34 cellular contexts compared by ENCODE assay signal in the genomic region with DNA sequence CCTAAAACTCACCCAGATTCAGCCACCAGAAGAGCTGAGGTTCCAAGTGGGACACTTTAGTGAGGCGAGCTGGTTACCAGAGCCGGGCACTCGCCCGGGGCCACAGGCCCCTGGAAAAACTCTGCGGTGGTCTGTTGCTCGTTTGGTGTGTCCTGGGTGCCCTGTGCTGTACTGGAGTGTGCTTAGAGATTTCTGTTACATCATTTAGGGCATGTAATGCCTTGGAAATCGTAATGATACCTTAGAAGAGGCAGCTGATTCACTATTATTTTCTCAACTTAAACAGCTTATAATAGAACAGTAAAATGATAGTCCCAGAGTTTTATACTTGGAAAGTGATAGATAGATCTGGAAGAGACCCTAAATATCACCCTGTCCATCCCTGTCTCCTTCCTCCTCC. TPM values are rescaled to one million over a fixed set of nuclear protein-coding genes. Genes with fewer than 3 reads are reported as not detected.
"Had no signal": no experiment of that assay in that cellular context is flagged by ENCODE, and none has a peak within 500 bp of the region (broad histone marks: within the 10 kb centered on the region; RNA-seq: fewer than 3 reads in every experiment).

No MANE protein-coding gene starts in this region.

- H3K4me3 ChIP-seq: heart left ventricle, left ventricle myocardium inferior, lung, right atrium auricular region, right lobe of liver, smooth muscle cell, testis, thyroid gland, transverse colon, upper lobe of right lung had no signal

- H3K27me3 ChIP-seq: heart left ventricle, right atrium auricular region, right lobe of liver, testis, thyroid gland, transverse colon, upper lobe of right lung had no signal

- H3K4me1 Mint-ChIP-seq: immature natural killer cell; mesothelial cell of epicardium; naive thymus-derived CD4-positive, alpha-beta T cell; neural crest cell; stimulated activated memory B cell treated with anti-CD40 and anti-IgM and Interleukin-4, amounts not matched to agents 10 μg/mL and 1 μg/mL and 100 μg/mL, for 72 hours; stimulated activated naive CD8-positive, alpha-beta T cell treated with anti-CD3 and anti-CD28 coated beads, Interleukin-15, amount 100 ng/mL, for 72 hours had no signal

- H3K36me3 Mint-ChIP-seq: immature natural killer cell; naive thymus-derived CD4-positive, alpha-beta T cell; natural killer cell treated with Interleukin-12 subunit alpha and Interleukin-12 subunit beta and Interleukin-15 and Interleukin-18, amount 100 ng/mL, for 72 hours; stimulated activated memory B cell treated with anti-CD40 and anti-IgM and Interleukin-4, amounts not matched to agents 10 μg/mL and 1 μg/mL and 100 μg/mL, for 72 hours had no signal

- FAIRE-seq: islet of Langerhans, kidney, urothelium cell line had no signal

- H3K4me3 Mint-ChIP-seq: immature natural killer cell; mesothelial cell of epicardium; naive thymus-derived CD4-positive, alpha-beta T cell; natural killer cell treated with Interleukin-12 subunit alpha and Interleukin-12 subunit beta and Interleukin-15 and Interleukin-18, amount 100 ng/mL, for 72 hours; neural crest cell; stimulated activated memory B cell treated with anti-CD40 and anti-IgM and Interleukin-4, amounts not matched to agents 10 μg/mL and 1 μg/mL and 100 μg/mL, for 72 hours; stimulated activated naive CD8-positive, alpha-beta T cell treated with anti-CD3 and anti-CD28 coated beads, Interleukin-15, amount 100 ng/mL, for 72 hours had no signal

- DNase-seq: heart left ventricle; hypothalamus; immature natural killer cell; kidney; left colon; left ventricle myocardium inferior; mesendoderm; naive thymus-derived CD4-positive, alpha-beta T cell; nucleus accumbens; right lobe of liver; stimulated activated CD4-positive, alpha-beta T cell treated with anti-CD3 and anti-CD28 coated beads, Interleukin-1b, Interleukin-23, amount 100 ng/mL, for 48 hours; stimulated activated CD4-positive, alpha-beta T cell treated with anti-CD3 and anti-CD28 coated beads, Interleukin-2, amount 100 ng/mL, for 48 hours; stimulated activated CD4-positive, alpha-beta T cell treated with anti-CD3 and anti-CD28 coated beads, Interleukin-4, amount 100 ng/mL, for 4 hours; stimulated activated CD8-positive, alpha-beta memory T cell treated with anti-CD3 and anti-CD28 coated beads, Interleukin-4, amount 100 ng/mL, for 48 hours; stimulated activated naive CD4-positive, alpha-beta T cell treated with Interleukin-2 at 50 U/mL for 16 hours; stimulated activated naive CD8-positive, alpha-beta T cell treated with anti-CD3 and anti-CD28 coated beads, Interleukin-15, amount 100 ng/mL, for 72 hours; testis; thyroid gland; transverse colon; upper lobe of right lung had no signal

- H3K9me3 ChIP-seq: heart left ventricle, left ventricle myocardium inferior, right atrium auricular region, right lobe of liver, testis, thyroid gland, transverse colon, upper lobe of right lung had no signal

- H3K9me3 Mint-ChIP-seq: immature natural killer cell; mesothelial cell of epicardium; naive thymus-derived CD4-positive, alpha-beta T cell; natural killer cell treated with Interleukin-12 subunit alpha and Interleukin-12 subunit beta and Interleukin-15 and Interleukin-18, amount 100 ng/mL, for 72 hours; neural crest cell; stimulated activated memory B cell treated with anti-CD40 and anti-IgM and Interleukin-4, amounts not matched to agents 10 μg/mL and 1 μg/mL and 100 μg/mL, for 72 hours; stimulated activated naive CD8-positive, alpha-beta T cell treated with anti-CD3 and anti-CD28 coated beads, Interleukin-15, amount 100 ng/mL, for 72 hours had no signal

- H3K4me1 ChIP-seq: parathyroid adenoma, right lobe of liver, testis, thyroid gland, transverse colon, upper lobe of right lung had no signal

- H3K27ac ChIP-seq: heart left ventricle, left ventricle myocardium inferior, parathyroid adenoma, right atrium auricular region, right lobe of liver, testis, thyroid gland, transverse colon, upper lobe of right lung had no signal

- H3K27ac Mint-ChIP-seq: immature natural killer cell; mesothelial cell of epicardium; naive thymus-derived CD4-positive, alpha-beta T cell; natural killer cell treated with Interleukin-12 subunit alpha and Interleukin-12 subunit beta and Interleukin-15 and Interleukin-18, amount 100 ng/mL, for 72 hours; stimulated activated memory B cell treated with anti-CD40 and anti-IgM and Interleukin-4, amounts not matched to agents 10 μg/mL and 1 μg/mL and 100 μg/mL, for 72 hours; stimulated activated naive CD8-positive, alpha-beta T cell treated with anti-CD3 and anti-CD28 coated beads, Interleukin-15, amount 100 ng/mL, for 72 hours had no signal

- ATAC-seq: left colon; naive thymus-derived CD4-positive, alpha-beta T cell; natural killer cell treated with Interleukin-12 subunit alpha and Interleukin-12 subunit beta and Interleukin-15 and Interleukin-18, amount 100 ng/mL, for 72 hours; right lobe of liver; stimulated activated memory B cell treated with anti-CD40 and anti-IgM and Interleukin-4, amounts not matched to agents 10 μg/mL and 1 μg/mL and 100 μg/mL, for 72 hours; stimulated activated naive CD8-positive, alpha-beta T cell treated with anti-CD3 and anti-CD28 coated beads, Interleukin-15, amount 100 ng/mL, for 72 hours; upper lobe of right lung had no signal

RNA-seq across cellular contexts. Expression of gene BTBD16, which starts 48.5 kb away (rescaled TPM):
- total RNA-seq: left ventricle myocardium inferior; mesothelial cell of epicardium; mononuclear cell; naive thymus-derived CD4-positive, alpha-beta T cell; natural killer cell treated with Interleukin-12 subunit alpha and Interleukin-12 subunit beta and Interleukin-15 and Interleukin-18, amount 100 ng/mL, for 72 hours; neural crest cell; osteocyte; pulmonary artery endothelial cell; right atrium auricular region; skeletal muscle tissue; smooth muscle cell; transverse colon had no signal
- polyA plus RNA-seq: heart left ventricle; immature natural killer cell; naive thymus-derived CD4-positive, alpha-beta T cell; smooth muscle cell had no signal
